In genomic region chr6:96947055-96947454, GRCh38 we compare ENCODE assay signal across 11 cellular contexts. TPM values are rescaled to one million over a fixed set of nuclear protein-coding genes. Genes with fewer than 3 reads are reported as not detected.
DNase-seq lines count a peak whose midpoint lies in the region; ATAC-seq and TF ChIP-seq lines count a peak whose summit lies in the region.
"Had no signal": no experiment of that assay in that cellular context is flagged by ENCODE, and none has a peak within 500 bp of the region (broad histone marks: within the 10 kb centered on the region; RNA-seq: fewer than 3 reads in every experiment).

No MANE protein-coding gene starts in this region.

- CTCF ChIA-PET in activated CD8-positive, alpha-beta memory T cell treated with anti-CD3 and anti-CD28 coated beads, Interleukin-2, amount 10 ng/mL, durations not matched to agents 7 days and 5 days (lab: Charles Lee), result interaction anchor here (1.6 to 2.1 kb wide), 2 partner anchors 10 to 48 kb away, joined by 3 to 4 read pairs; no protein-coding TSS in a partner anchor

- TF ChIP-seq CTCF in ovary (IDR thresholded peaks at IDR 0.05) (no peak), right atrium auricular region (IDR thresholded peaks at IDR 0.05) (no peak)

- H3K27me3 Mint-ChIP-seq in activated CD8-positive, alpha-beta memory T cell treated with anti-CD3 and anti-CD28 coated beads, Interleukin-2, amount 10 ng/mL, durations not matched to agents 7 days and 5 days, result no peaks in the 10 kb centered on the region
- H3K27me3 Mint-ChIP-seq in stimulated activated naive B cell treated with anti-CD40 and anti-IgM and Interleukin-4, amounts not matched to agents 10 μg/mL and 1 μg/mL and 100 μg/mL, for 72 hours, result peaks cover 4 to 26% of the 10 kb centered on the region in 2 donors

- no peak overlapping the region for H3K27ac ChIP-seq in ovary
- H3K27ac ChIP-seq in right atrium auricular region, result no peak overlapping the region
- H3K27ac ChIP-seq: tibial artery had no signal

- DNase-seq in activated CD8-positive, alpha-beta memory T cell treated with anti-CD3 and anti-CD28 coated beads, Interleukin-2, amount 10 ng/mL, durations not matched to agents 7 days and 5 days, result no peak
- DNase-seq in activated CD8-positive, alpha-beta memory T cell treated with anti-CD3 and anti-CD28 coated beads, Interleukin-2, amount 50 U/mL, for 48 hours, result no peak
- no peak for DNase-seq in stimulated activated naive B cell treated with anti-CD40 and anti-IgM and Interleukin-4, amounts not matched to agents 10 μg/mL and 1 μg/mL and 100 μg/mL, for 72 hours
- DNase-seq in activated gamma-delta T cell treated with Interleukin-2 at 50 U/mL for 16 hours (no peak), ovary (no peak), right atrium auricular region (ENCODE audit: low spot score) (no peak)
- DNase-seq: anterior cingulate cortex, mesenchymal stem cell, tibial artery had no signal

- peak; percentile 96 for ATAC-seq in activated CD8-positive, alpha-beta memory T cell treated with anti-CD3 and anti-CD28 coated beads, Interleukin-2, amount 10 ng/mL, durations not matched to agents 7 days and 5 days
- ATAC-seq in HG02571 (IDR thresholded peaks at IDR 0.05; ENCODE audit: unreplicated experiment) (peak; percentile 79), HG03460 (IDR thresholded peaks at IDR 0.05; ENCODE audit: unreplicated experiment) (peak; percentile 98)
- peak; percentile 73 to 84 for ATAC-seq in stimulated activated naive B cell treated with anti-CD40 and anti-IgM and Interleukin-4, amounts not matched to agents 10 μg/mL and 1 μg/mL and 100 μg/mL, for 72 hours (replicated peaks)

- H3K36me3 ChIP-seq in ovary, result no peaks in the 10 kb centered on the region
- no peaks in the 10 kb centered on the region for H3K36me3 ChIP-seq in right atrium auricular region
- H3K36me3 ChIP-seq: tibial artery had no signal

- H3K4me1 ChIP-seq in ovary (ENCODE audit: insufficient read depth) (no peaks in the 10 kb centered on the region), right atrium auricular region (no peaks in the 10 kb centered on the region)
- H3K4me1 ChIP-seq: tibial artery had no signal

- H3K36me3 Mint-ChIP-seq in activated CD8-positive, alpha-beta memory T cell treated with anti-CD3 and anti-CD28 coated beads, Interleukin-2, amount 10 ng/mL, durations not matched to agents 7 days and 5 days, result peaks cover 26% of the 10 kb centered on the region
- peaks cover 0 to 2% of the 10 kb centered on the region in 2 donors for H3K36me3 Mint-ChIP-seq in stimulated activated naive B cell treated with anti-CD40 and anti-IgM and Interleukin-4, amounts not matched to agents 10 μg/mL and 1 μg/mL and 100 μg/mL, for 72 hours

- TF ChIP-seq EP300 in ovary (IDR thresholded peaks at IDR 0.05), result no peak

- peaks cover 12% of the 10 kb centered on the region for H3K4me1 Mint-ChIP-seq in activated CD8-positive, alpha-beta memory T cell treated with anti-CD3 and anti-CD28 coated beads, Interleukin-2, amount 10 ng/mL, durations not matched to agents 7 days and 5 days
- H3K4me1 Mint-ChIP-seq in stimulated activated naive B cell treated with anti-CD40 and anti-IgM and Interleukin-4, amounts not matched to agents 10 μg/mL and 1 μg/mL and 100 μg/mL, for 72 hours, result no peaks in the 10 kb centered on the region

- TF ChIP-seq POLR2A in ovary (IDR thresholded peaks at IDR 0.05), result no peak

- H3K27ac Mint-ChIP-seq in activated CD8-positive, alpha-beta memory T cell treated with anti-CD3 and anti-CD28 coated beads, Interleukin-2, amount 10 ng/mL, durations not matched to agents 7 days and 5 days, result peak overlapping the region; percentile 66
- H3K27ac Mint-ChIP-seq in stimulated activated naive B cell treated with anti-CD40 and anti-IgM and Interleukin-4, amounts not matched to agents 10 μg/mL and 1 μg/mL and 100 μg/mL, for 72 hours, result no peak overlapping the region

- no peaks in the 10 kb centered on the region for H3K27me3 ChIP-seq in ovary
- no peaks in the 10 kb centered on the region for H3K27me3 ChIP-seq in right atrium auricular region
- H3K27me3 ChIP-seq: tibial artery had no signal

- 58 to 94% (median 89%) methylated on average over 3 of the region's 3 CpGs for WGBS in ovary, 3 donors

- H3K4me3 ChIP-seq in ovary (no peak overlapping the region), right atrium auricular region (no peak overlapping the region)
- H3K4me3 ChIP-seq: tibial artery had no signal

- no peak overlapping the region for H3K4me3 Mint-ChIP-seq in activated CD8-positive, alpha-beta memory T cell treated with anti-CD3 and anti-CD28 coated beads, Interleukin-2, amount 10 ng/mL, durations not matched to agents 7 days and 5 days
- H3K4me3 Mint-ChIP-seq in stimulated activated naive B cell treated with anti-CD40 and anti-IgM and Interleukin-4, amounts not matched to agents 10 μg/mL and 1 μg/mL and 100 μg/mL, for 72 hours, result no peak overlapping the region

- H3K9me3 Mint-ChIP-seq in activated CD8-positive, alpha-beta memory T cell treated with anti-CD3 and anti-CD28 coated beads, Interleukin-2, amount 10 ng/mL, durations not matched to agents 7 days and 5 days (ENCODE audit: low read depth), result peaks cover 2% of the 10 kb centered on the region
- H3K9me3 Mint-ChIP-seq in stimulated activated naive B cell treated with anti-CD40 and anti-IgM and Interleukin-4, amounts not matched to agents 10 μg/mL and 1 μg/mL and 100 μg/mL, for 72 hours, result peaks cover 0 to 4% of the 10 kb centered on the region in 2 donors

- intact Hi-C loops in ovary (cut with DNase I), result no loop called here

- H3K9me3 ChIP-seq in ovary (no peaks in the 10 kb centered on the region), right atrium auricular region (no peaks in the 10 kb centered on the region)
- H3K9me3 ChIP-seq: tibial artery had no signal

RNA-seq across cellular contexts. Expression of gene KLHL32, which starts 22.5 kb away (rescaled TPM):
- 1 to 10 TPM in 1 of 2 experiments, under 1 TPM in 1; 0.45 to 2.2 TPM for total RNA-seq in activated CD8-positive, alpha-beta memory T cell treated with anti-CD3 and anti-CD28 coated beads, Interleukin-2, amount 10 ng/mL, durations not matched to agents 7 days and 5 days
- total RNA-seq in ovary (1 to 10 TPM in 4 of 7 donors, under 1 TPM in 3; 0.30 to 3.7 (median 1.2) TPM), right atrium auricular region (1 to 10 TPM in 1 of 2 donors, under 1 TPM in 1; 0.39 to 5.9 TPM)
- polyA plus RNA-seq in ovary, result 1 to 10 TPM in 1 of 2 donors, under 1 TPM in 1; 0.83 to 1.2 TPM

RNA-seq across cellular contexts. Expression of gene NDUFAF4, which starts 49.4 kb away (rescaled TPM):
- 10 to 100 TPM; 27.3 to 48.5 TPM for total RNA-seq in activated CD8-positive, alpha-beta memory T cell treated with anti-CD3 and anti-CD28 coated beads, Interleukin-2, amount 10 ng/mL, durations not matched to agents 7 days and 5 days
- total RNA-seq in ovary (10 to 100 TPM; 10.3 to 35.5 (median 18.2) TPM), right atrium auricular region (100 to 1,000 TPM in 1 of 2 donors, 10 to 100 TPM in 1; 57.9 to 103 TPM)
- polyA plus RNA-seq in ovary, result 10 to 100 TPM; 11.8 to 24.7 TPM
